ENCODE assay signal across 1 cellular context in the genomic region with DNA sequence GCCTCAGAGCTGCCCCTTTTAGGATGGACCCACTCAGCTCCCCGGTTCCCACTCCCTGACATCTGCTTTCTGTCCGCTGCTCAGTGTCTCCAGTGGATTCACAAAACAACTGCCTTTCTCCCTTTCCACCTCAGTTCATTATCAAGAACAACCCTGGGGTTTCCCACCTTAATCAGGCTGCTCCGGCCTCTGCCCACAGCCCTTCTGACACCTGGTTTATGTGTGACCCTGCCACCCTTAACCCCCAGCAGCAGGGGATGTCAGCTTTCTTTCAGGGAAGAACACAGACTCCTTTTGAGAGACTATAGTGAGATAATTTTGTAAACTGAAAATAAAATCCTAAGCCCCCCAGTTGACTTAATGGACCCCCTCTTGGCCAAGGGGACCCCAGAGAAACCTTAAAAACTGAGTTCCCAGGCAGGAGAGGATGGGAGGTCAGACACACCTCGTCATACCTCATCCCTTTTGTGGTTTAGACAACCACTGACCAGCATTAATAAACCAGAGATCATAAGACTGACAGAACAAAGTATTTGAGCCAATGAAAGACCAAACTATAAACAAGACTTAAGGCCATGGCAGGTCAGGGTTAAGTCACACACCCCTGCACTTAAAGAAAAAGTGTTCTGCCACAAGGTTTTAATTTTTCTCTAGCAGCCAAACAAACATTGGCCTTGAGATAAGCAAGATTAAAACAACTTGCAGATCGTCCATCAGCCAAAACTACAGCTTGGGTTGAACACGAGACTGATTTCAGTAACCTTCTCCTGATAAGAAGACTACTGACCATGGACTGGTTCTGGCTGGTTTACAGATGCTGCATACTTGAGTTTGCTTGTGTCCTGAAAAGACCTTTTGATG.
TF ChIP-seq lines count a peak whose summit lies in the region.

No MANE protein-coding gene starts in this region.

TF ChIP-seq in endothelial cell of umbilical vein, 7 proteins besides CTCF, POLR2A, EP300 and RAD21:
- TF ChIP-seq FOS (IDR thresholded peaks at IDR 0.05; ENCODE audit: borderline replicate concordance, insufficient read depth, low read length) (no peak), GATA2 (IDR thresholded peaks at IDR 0.05; ENCODE audit: insufficient read depth, insufficient read length, low read depth, low read length) (no peak), POLR2AphosphoS5 (IDR thresholded peaks at IDR 0.05; ENCODE audit: insufficient read depth, low read depth, low read length) (no peak), EZH2 (IDR thresholded peaks at IDR 0.05; ENCODE audit: borderline replicate concordance, low read depth, low read length, severe bottlenecking) (no peak), MYC (IDR thresholded peaks at IDR 0.05; ENCODE audit: low read depth, low read length) (no peak), JUN (IDR thresholded peaks at IDR 0.05; ENCODE audit: borderline replicate concordance, insufficient read depth, insufficient read length, low read depth) (no peak)
- TF ChIP-seq, protein P1, sequence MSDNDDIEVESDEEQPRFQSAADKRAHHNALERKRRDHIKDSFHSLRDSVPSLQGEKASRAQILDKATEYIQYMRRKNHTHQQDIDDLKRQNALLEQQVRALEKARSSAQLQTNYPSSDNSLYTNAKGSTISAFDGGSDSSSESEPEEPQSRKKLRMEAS (IDR thresholded peaks at IDR 0.05; ENCODE audit: insufficient read depth, insufficient read length), result no peak
TF ChIP-seq in endothelial cell of umbilical vein: peak in this region for 0.
